ENCODE assay signal across 19 cellular contexts in the genomic region with DNA sequence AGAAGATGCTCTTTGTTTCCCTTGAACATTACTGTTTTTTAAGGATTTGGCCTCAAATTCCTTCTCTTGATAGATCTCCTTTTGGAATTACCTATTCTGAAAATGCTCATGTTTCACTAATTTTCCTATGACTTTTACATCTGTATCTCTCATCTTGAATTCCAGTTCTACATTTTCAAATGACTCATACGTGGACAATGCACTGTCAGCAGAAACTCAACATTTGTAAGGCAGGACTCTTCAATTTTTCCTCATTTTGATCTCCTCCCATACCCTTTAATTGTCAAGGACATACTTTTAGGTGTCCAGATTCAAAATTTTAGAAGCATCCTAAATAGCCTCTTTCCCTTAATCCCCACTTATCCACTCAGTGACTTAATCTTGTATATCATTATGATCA.
DNase-seq lines count a peak whose midpoint lies in the region; ATAC-seq, FAIRE-seq and TF ChIP-seq lines count a peak whose summit lies in the region.
"Had no signal": no experiment of that assay in that cellular context is flagged by ENCODE, and none has a peak within 500 bp of the region (broad histone marks: within the 10 kb centered on the region; RNA-seq: fewer than 3 reads in every experiment).

No MANE protein-coding gene starts in this region.

- no peak overlapping the region for H3K4me2 ChIP-seq in K562 (ENCODE audit: insufficient read depth, low read length)

- CTCF ChIA-PET in K562 (lab: Yijun Ruan, JAX; ENCODE audit: low intra/inter-chr PET ratio), result no interaction called here

- H3K36me3 ChIP-seq in K562 (ENCODE audit: control insufficient read depth, insufficient read depth, low read length) (no peaks in the 10 kb centered on the region), gastroesophageal sphincter (no peaks in the 10 kb centered on the region)
- H3K36me3 ChIP-seq: SJCRH30 had no signal

- no peak for TF ChIP-seq POLR2A in K562 (conservative IDR thresholded peaks at IDR 0.05)
- no peak for TF ChIP-seq POLR2A in gastroesophageal sphincter (IDR thresholded peaks at IDR 0.05)

- H3K9me1 ChIP-seq in K562 (ENCODE audit: control insufficient read depth, insufficient read depth, low read length), result no peaks in the 10 kb centered on the region

- ATAC-seq in K562, result no peak
- no peak for ATAC-seq in gastroesophageal sphincter

- POLR2A ChIA-PET in K562 (lab: Yijun Ruan, JAX), result no interaction called here

- in situ Hi-C loops in K562 (cut with MboI), result no loop called here

- TF ChIP-seq EP300 in K562 (IDR thresholded peaks at IDR 0.05; ENCODE audit: low read length) (no peak), gastroesophageal sphincter (IDR thresholded peaks at IDR 0.05) (no peak)

- TF ChIP-seq CTCF in K562 (IDR thresholded peaks at IDR 0.05 in 2 of 3, conservative IDR thresholded peaks at IDR 0.05 in 1 of 3; ENCODE audit: insufficient read depth in 2 of 3, low read depth in 1 of 3, low read length in 3 of 3), result no peak
- no peak for TF ChIP-seq CTCF in gastroesophageal sphincter (IDR thresholded peaks at IDR 0.05)

- FAIRE-seq in K562 (lab: Jason Lieb, UNC), result no peak
- FAIRE-seq: GM12892 had no signal

- WGBS in K562 (ENCODE audit: insufficient coverage, low coverage, missing lambda C conversion rate), result 0% methylated on average over 1 of the region's 1 CpG
- 63 to 69% methylated on average over 1 of the region's 1 CpG for WGBS in gastroesophageal sphincter (ENCODE audit: low coverage in 1 of 2), 2 donors

- H4K20me1 ChIP-seq in K562 (replicated peaks; ENCODE audit: control insufficient read depth, insufficient read depth, low read length), result no peaks in the 10 kb centered on the region

- no peaks in the 10 kb centered on the region for H3K79me2 ChIP-seq in K562 (ENCODE audit: control insufficient read depth, insufficient read depth, low read length)

- H3K27ac ChIP-seq in K562 (ENCODE audit: extremely low read depth, low read depth, low read length) (no peak overlapping the region), gastroesophageal sphincter (no peak overlapping the region)
- H3K27ac ChIP-seq: C4-2B, RWPE1, SJCRH30 had no signal

- intact Hi-C loops in K562 (cut with micrococcal nuclease), result no loop called here

- H3K27me3 ChIP-seq in K562 (ENCODE audit: control insufficient read depth in 2 of 2, insufficient read depth in 2 of 2, low read length in 2 of 2) (peaks cover 0 to 7% of the 10 kb centered on the region in 2 experiments; a peak in 1 of 5 replicates), gastroesophageal sphincter (no peaks in the 10 kb centered on the region)
- H3K27me3 ChIP-seq: SJCRH30 had no signal

- no peaks in the 10 kb centered on the region for H3K9me3 ChIP-seq in K562 (replicated peaks; ENCODE audit: control insufficient read depth, insufficient read depth, low read depth, low read length)
- H3K9me3 ChIP-seq in gastroesophageal sphincter, result peaks cover 0 to 20% (median 0%) of the 10 kb centered on the region in 3 donors

- H2AFZ ChIP-seq in K562 (ENCODE audit: low read depth, low read length), result no peak overlapping the region

- DNase-seq in EL (peak; percentile 56), LHCN-M2 (ENCODE audit: low read depth) (peak; percentile 47), K562 (ENCODE audit: extremely low read depth in 1 of 4, low spot score in 3 of 4) (no peak), iris pigment epithelial cell (ENCODE audit: low read depth) (peak; percentile 62), NCI-H446 treated with DMSO at 0.1 percent for 48 hours (lab: John Stamatoyannopoulos, UW) (no peak)
- DNase-seq in stimulated activated CD4-positive, alpha-beta T cell treated with anti-CD3 and anti-CD28 coated beads, Interleukin-4, amount 100 ng/mL, for 4 hours, result no peak
- DNase-seq: DND-41, GOT3, Karpas-422, NCI-H1105, NCI-H1694, NCI-H2227 treated with DMSO at 0.1 percent for 48 hours, NCI-H69, OCI-M1, SJCRH30 had no signal

- no peaks in the 10 kb centered on the region for H3K4me1 ChIP-seq in K562 (replicated peaks in 1 of 2; ENCODE audit: control insufficient read depth in 2 of 2, insufficient read depth in 2 of 2, low read length in 2 of 2)
- H3K4me1 ChIP-seq in gastroesophageal sphincter, result no peaks in the 10 kb centered on the region
- H3K4me1 ChIP-seq: SJCRH30 had no signal

- H3K9ac ChIP-seq in K562 (ENCODE audit: insufficient read depth in 1 of 2, low read depth in 2 of 2, low read length in 2 of 2), result no peak overlapping the region

- BruUV-seq in K562 (replicated peaks; lab: Mats Ljungman, UMichigan), result no TSS peak

- no peak overlapping the region for H3K4me3 ChIP-seq in K562
- no peak overlapping the region for H3K4me3 ChIP-seq in gastroesophageal sphincter
- H3K4me3 ChIP-seq: SJCRH30 had no signal

- no peak for TF ChIP-seq RAD21 in K562 (CRISPR knock-in tag; conservative IDR thresholded peaks at IDR 0.05 in 1 of 2, IDR thresholded peaks at IDR 0.05 in 1 of 2)

TF ChIP-seq in K562, 482 proteins besides CTCF, POLR2A, EP300 and RAD21:
- TF ChIP-seq MAFK (IDR thresholded peaks at IDR 0.05; ENCODE audit: low read length), result peak; percentile 71
- peak; percentile 56; the same call in 1 of the 2 replicates for TF ChIP-seq C11orf30 (IDR thresholded peaks at IDR 0.05; ENCODE audit: low read depth)
- TF ChIP-seq SREBF2 (CRISPR knock-in tag; IDR thresholded peaks at IDR 0.05), result no peak
- peak; percentile 52 for TF ChIP-seq MAFG (tag; conservative IDR thresholded peaks at IDR 0.05)
- peak; percentile 67 for TF ChIP-seq MAFF (IDR thresholded peaks at IDR 0.05; ENCODE audit: low read length)
- peak; percentile 74 for TF ChIP-seq ZNF316 (IDR thresholded peaks at IDR 0.05)

Comparison
In these comparisons a context has a peak if more than half of its experiments do, and no peak if none do; other contexts are left out.
1. DNase-seq: peak in EL (single experiment), LHCN-M2 (single experiment) and iris pigment epithelial cell (single experiment); none in K562 (0 of 4), NCI-H446 treated with DMSO at 0.1 percent for 48 hours (single experiment) and stimulated activated CD4-positive, alpha-beta T cell treated with anti-CD3 and anti-CD28 coated beads, Interleukin-4, amount 100 ng/mL, for 4 hours (0 of 2).